31 cellular contexts compared by ENCODE assay signal in genomic region chr4:157104541-157104940, GRCh38. TPM values are rescaled to one million over a fixed set of nuclear protein-coding genes. Genes with fewer than 3 reads are reported as not detected.
"Had no signal": no experiment of that assay in that cellular context is flagged by ENCODE, and none has a peak within 500 bp of the region (broad histone marks: within the 10 kb centered on the region; RNA-seq: fewer than 3 reads in every experiment).

No MANE protein-coding gene starts in this region.

- H3K27me3 Mint-ChIP-seq: naive thymus-derived CD4-positive, alpha-beta T cell; progenitor cell of endocrine pancreas; stimulated activated memory B cell treated with anti-CD40 and anti-IgM and Interleukin-4, amounts not matched to agents 10 μg/mL and 1 μg/mL and 100 μg/mL, for 72 hours; stimulated activated naive CD8-positive, alpha-beta T cell treated with anti-CD3 and anti-CD28 coated beads, Interleukin-15, amount 100 ng/mL, for 72 hours; type B pancreatic cell had no signal

- H3K9ac ChIP-seq: neural progenitor cell, parathyroid adenoma had no signal

- H3K4me2 ChIP-seq: neural progenitor cell, smooth muscle cell had no signal

- H3K9me3 Mint-ChIP-seq: neural progenitor cell; stimulated activated memory B cell treated with anti-CD40 and anti-IgM and Interleukin-4, amounts not matched to agents 10 μg/mL and 1 μg/mL and 100 μg/mL, for 72 hours; stimulated activated naive CD8-positive, alpha-beta T cell treated with anti-CD3 and anti-CD28 coated beads, Interleukin-15, amount 100 ng/mL, for 72 hours had no signal

- H3K4me3 Mint-ChIP-seq: naive thymus-derived CD4-positive, alpha-beta T cell; nephron; neural progenitor cell; stimulated activated memory B cell treated with anti-CD40 and anti-IgM and Interleukin-4, amounts not matched to agents 10 μg/mL and 1 μg/mL and 100 μg/mL, for 72 hours; stimulated activated naive CD8-positive, alpha-beta T cell treated with anti-CD3 and anti-CD28 coated beads, Interleukin-15, amount 100 ng/mL, for 72 hours; type B pancreatic cell had no signal

- H3K4me3 ChIP-seq: neural progenitor cell, ovary, psoas muscle, skin epidermis, smooth muscle cell, spleen, suprapubic skin, testis, tibial artery, transverse colon, upper lobe of right lung, uterus had no signal

- H3K27me3 ChIP-seq: neural progenitor cell, ovary, spleen, suprapubic skin, testis, tibial artery, transverse colon, upper lobe of right lung, uterus had no signal

- H3K79me2 ChIP-seq: parathyroid adenoma had no signal

- H3K36me3 ChIP-seq: neural progenitor cell, ovary, spleen, suprapubic skin, tibial artery, transverse colon, upper lobe of right lung, uterus had no signal

- H3K9me3 ChIP-seq: psoas muscle, suprapubic skin, testis, tibial artery, transverse colon, upper lobe of right lung, uterus had no signal

- H3K27ac Mint-ChIP-seq: naive thymus-derived CD4-positive, alpha-beta T cell; nephron; neural progenitor cell; progenitor cell of endocrine pancreas; stimulated activated memory B cell treated with anti-CD40 and anti-IgM and Interleukin-4, amounts not matched to agents 10 μg/mL and 1 μg/mL and 100 μg/mL, for 72 hours; stimulated activated naive CD8-positive, alpha-beta T cell treated with anti-CD3 and anti-CD28 coated beads, Interleukin-15, amount 100 ng/mL, for 72 hours; type B pancreatic cell had no signal

- H3K4me1 Mint-ChIP-seq: naive thymus-derived CD4-positive, alpha-beta T cell; nephron; neural progenitor cell; stimulated activated memory B cell treated with anti-CD40 and anti-IgM and Interleukin-4, amounts not matched to agents 10 μg/mL and 1 μg/mL and 100 μg/mL, for 72 hours; stimulated activated naive CD8-positive, alpha-beta T cell treated with anti-CD3 and anti-CD28 coated beads, Interleukin-15, amount 100 ng/mL, for 72 hours had no signal

- ATAC-seq: naive thymus-derived CD4-positive, alpha-beta T cell; psoas muscle; right cardiac atrium; sciatic nerve; stimulated activated memory B cell treated with anti-CD40 and anti-IgM and Interleukin-4, amounts not matched to agents 10 μg/mL and 1 μg/mL and 100 μg/mL, for 72 hours; stimulated activated naive CD8-positive, alpha-beta T cell treated with anti-CD3 and anti-CD28 coated beads, Interleukin-15, amount 100 ng/mL, for 72 hours; stimulated activated naive CD8-positive, alpha-beta T cell treated with anti-CD3 and anti-CD28 coated beads, Interleukin-15, Interleukin-2, amounts not matched to agents 100 U/mL and 50 U/mL, for 24 hours; upper lobe of right lung had no signal

- H2AFZ ChIP-seq: neural progenitor cell, parathyroid adenoma had no signal

- H3K36me3 Mint-ChIP-seq: naive thymus-derived CD4-positive, alpha-beta T cell; neural progenitor cell; stimulated activated memory B cell treated with anti-CD40 and anti-IgM and Interleukin-4, amounts not matched to agents 10 μg/mL and 1 μg/mL and 100 μg/mL, for 72 hours; type B pancreatic cell had no signal

- H3K27ac ChIP-seq: neural progenitor cell, ovary, parathyroid adenoma, psoas muscle, skin epidermis, spleen, suprapubic skin, testis, tibial artery, transverse colon, upper lobe of right lung, uterus had no signal

- H3K4me1 ChIP-seq: neural progenitor cell, parathyroid adenoma, psoas muscle, spleen, suprapubic skin, testis, transverse colon, upper lobe of right lung, uterus had no signal

- DNase-seq: naive thymus-derived CD4-positive, alpha-beta T cell; occipital lobe; ovary; posterior cingulate gyrus; psoas muscle; right cardiac atrium; spleen; stimulated activated CD4-positive, alpha-beta T cell treated with anti-CD3 and anti-CD28 coated beads, Interleukin-12 subunit alpha, Interleukin-12 subunit beta, amount 100 ng/mL, for 4 hours; stimulated activated CD4-positive, alpha-beta T cell treated with anti-CD3 and anti-CD28 coated beads, Interleukin-1b, Interleukin-23, amount 100 ng/mL, for 48 hours; stimulated activated CD4-positive, alpha-beta T cell treated with anti-CD3 and anti-CD28 coated beads, Interleukin-4, amount 100 ng/mL, for 1 hour; stimulated activated CD4-positive, alpha-beta T cell treated with anti-CD3 and anti-CD28 coated beads, Interleukin-4, amount 100 ng/mL, for 4 hours; stimulated activated CD8-positive, alpha-beta memory T cell treated with anti-CD3 and anti-CD28 coated beads, Interleukin-4, amount 100 ng/mL, for 48 hours; stimulated activated naive CD4-positive, alpha-beta T cell; stimulated activated naive CD8-positive, alpha-beta T cell treated with anti-CD3 and anti-CD28 coated beads, Interleukin-15, amount 100 ng/mL, for 72 hours; stimulated activated naive CD8-positive, alpha-beta T cell treated with anti-CD3 and anti-CD28 coated beads, Interleukin-15, Interleukin-2, amounts not matched to agents 100 U/mL and 50 U/mL, for 24 hours; substantia nigra; testis; tibial artery; transverse colon; upper lobe of right lung; uterus had no signal

RNA-seq across cellular contexts. Expression of gene GLRB, which starts 28.6 kb away (rescaled TPM):
- total RNA-seq: naive thymus-derived CD4-positive, alpha-beta T cell; spleen had no signal
- polyA plus RNA-seq: naive thymus-derived CD4-positive, alpha-beta T cell had no signal
